19 cellular contexts compared by ENCODE assay signal in genomic region chr7:131488361-131488760, GRCh38.
DNase-seq lines count a peak whose midpoint lies in the region; TF ChIP-seq lines count a peak whose summit lies in the region.
"Had no signal": no experiment of that assay in that cellular context is flagged by ENCODE, and none has a peak within 500 bp of the region (broad histone marks: within the 10 kb centered on the region; RNA-seq: fewer than 3 reads in every experiment).

No MANE protein-coding gene starts in this region.

- H3K27ac Mint-ChIP-seq in endothelial cell (ENCODE audit: unreplicated experiment), result no peak overlapping the region
- H3K27ac Mint-ChIP-seq: activated CD8-positive, alpha-beta T cell treated with anti-CD3 and anti-CD28 coated beads, Interleukin-2, amount 10 ng/mL, durations not matched to agents 7 days and 5 days had no signal

- WGBS in suprapubic skin, result 82% methylated on average over 2 of the region's 2 CpGs

- peaks cover 4% of the 10 kb centered on the region for H3K36me3 Mint-ChIP-seq in endothelial cell (ENCODE audit: low read depth, unreplicated experiment)

- DNase-seq in DMS 273 (lab: John Stamatoyannopoulos, UW; ENCODE audit: unreplicated experiment), result peak; percentile 32
- DNase-seq in DMS 273 treated with DMSO at 0.1 percent for 48 hours (lab: John Stamatoyannopoulos, UW), result no peak
- DNase-seq in NCI-H2227 (lab: John Stamatoyannopoulos, UW; ENCODE audit: unreplicated experiment), result peak; percentile 15
- DNase-seq in endothelial cell (ENCODE audit: low spot score), result no peak
- DNase-seq in retinal pigment epithelial cell (ENCODE audit: low read depth), result no peak
- DNase-seq in midbrain (lab: John Stamatoyannopoulos, UW), result no peak
- DNase-seq in suprapubic skin (ENCODE audit: low spot score in 2 of 2), result no peak
- DNase-seq in coronary artery (ENCODE audit: low spot score), result no peak
- DNase-seq: 8988T; activated CD8-positive, alpha-beta T cell treated with anti-CD3 and anti-CD28 coated beads, Interleukin-2, amount 10 ng/mL, durations not matched to agents 7 days and 5 days; activated naive CD4-positive, alpha-beta T cell treated with Interleukin-2 at 50 U/mL for 16 hours; DMS79 treated with DMSO at 0.1 percent for 48 hours; GOT3; immature natural killer cell; NCI-H524 treated with DMSO at 0.1 percent for 48 hours; RPMI8226; spleen; T-helper 9 cell had no signal

- H3K4me1 ChIP-seq in suprapubic skin, result no peaks in the 10 kb centered on the region
- H3K4me1 ChIP-seq: spleen had no signal

- H3K27ac ChIP-seq in suprapubic skin (no peak overlapping the region), coronary artery (no peak overlapping the region)
- H3K27ac ChIP-seq: spleen had no signal

- no peaks in the 10 kb centered on the region for H3K9me3 Mint-ChIP-seq in endothelial cell (ENCODE audit: unreplicated experiment)
- H3K9me3 Mint-ChIP-seq: immature natural killer cell had no signal

- peak; percentile 47 for TF ChIP-seq CTCF in endothelial cell (IDR thresholded peaks at IDR 0.05; ENCODE audit: unreplicated experiment)
- peak; percentile 37 for TF ChIP-seq CTCF in retinal pigment epithelial cell (conservative IDR thresholded peaks at IDR 0.05; ENCODE audit: low read depth, low read length)
- no peak for TF ChIP-seq CTCF in suprapubic skin (IDR thresholded peaks at IDR 0.05)
- TF ChIP-seq CTCF in coronary artery (IDR thresholded peaks at IDR 0.05), result no peak

- no peak for TF ChIP-seq EP300 in suprapubic skin (IDR thresholded peaks at IDR 0.05)

- H3K36me3 ChIP-seq in suprapubic skin, result peaks cover 15% of the 10 kb centered on the region

- no peaks in the 10 kb centered on the region for H3K27me3 ChIP-seq in suprapubic skin
- H3K27me3 ChIP-seq: spleen, tibial nerve had no signal

- peaks cover 2% of the 10 kb centered on the region for H3K27me3 Mint-ChIP-seq in endothelial cell (ENCODE audit: unreplicated experiment)

- TF ChIP-seq POLR2A in suprapubic skin (IDR thresholded peaks at IDR 0.05), result no peak

- H3K4me3 ChIP-seq in retinal pigment epithelial cell (ENCODE audit: low read length) (no peak overlapping the region), suprapubic skin (no peak overlapping the region), coronary artery (no peak overlapping the region)
- H3K4me3 ChIP-seq: spleen, tibial nerve had no signal

- no peaks in the 10 kb centered on the region for H3K9me3 ChIP-seq in suprapubic skin
- H3K9me3 ChIP-seq: spleen, tibial nerve had no signal

- no peak overlapping the region for H3K4me3 Mint-ChIP-seq in endothelial cell (ENCODE audit: unreplicated experiment)
- H3K4me3 Mint-ChIP-seq: activated CD8-positive, alpha-beta T cell treated with anti-CD3 and anti-CD28 coated beads, Interleukin-2, amount 10 ng/mL, durations not matched to agents 7 days and 5 days; immature natural killer cell had no signal

- peaks cover 49% of the 10 kb centered on the region for H3K4me1 Mint-ChIP-seq in endothelial cell (ENCODE audit: unreplicated experiment)
- H3K4me1 Mint-ChIP-seq: immature natural killer cell had no signal

Comparison
In these comparisons a context has a peak if more than half of its experiments do, and no peak if none do; other contexts are left out.
1. DNase-seq: peak in DMS 273 (single experiment) and NCI-H2227 (single experiment); none in DMS 273 treated with DMSO at 0.1 percent for 48 hours (single experiment), endothelial cell (single experiment), retinal pigment epithelial cell (single experiment), midbrain (single experiment), suprapubic skin (0 of 2) and coronary artery (single experiment).
2. CTCF ChIP-seq: peak in endothelial cell (single experiment) and retinal pigment epithelial cell (single experiment); none in suprapubic skin (0 of 2) and coronary artery (single experiment).